ENCODE assay signal across 15 cellular contexts in the genomic region with DNA sequence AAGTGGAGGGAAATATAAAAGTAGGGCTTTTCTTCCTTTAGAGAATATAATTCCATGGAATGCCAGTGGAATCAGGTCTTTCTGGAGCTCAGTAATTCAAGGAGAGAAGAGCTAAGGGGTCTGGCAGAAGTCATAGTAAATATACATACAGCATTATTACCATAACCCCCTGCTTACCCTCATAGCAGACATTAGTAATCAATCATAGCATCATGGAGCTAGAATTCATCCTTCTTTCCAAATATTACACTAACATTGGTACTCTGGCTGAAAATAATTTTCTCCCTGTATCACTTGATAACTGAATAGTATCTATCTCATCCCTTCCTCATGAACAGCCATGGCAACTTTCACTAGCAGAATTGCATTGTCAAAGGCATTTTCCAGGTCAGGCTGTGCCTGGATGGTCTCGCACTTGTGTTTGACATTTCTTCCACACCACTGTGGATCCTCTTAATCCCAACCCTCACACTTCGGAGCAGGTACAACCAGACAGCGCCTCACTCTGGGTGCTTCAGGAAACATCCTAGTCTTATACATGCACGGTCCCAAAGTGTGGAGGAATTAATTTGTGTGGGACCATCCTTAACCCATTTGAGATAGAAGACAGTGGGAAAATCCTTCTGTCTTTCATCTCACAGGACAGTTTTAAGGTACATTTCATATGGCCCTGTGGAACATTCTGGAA.
DNase-seq lines count a peak whose midpoint lies in the region; ATAC-seq and TF ChIP-seq lines count a peak whose summit lies in the region.
"Had no signal": no experiment of that assay in that cellular context is flagged by ENCODE, and none has a peak within 500 bp of the region (broad histone marks: within the 10 kb centered on the region; RNA-seq: fewer than 3 reads in every experiment).

No MANE protein-coding gene starts in this region.

- H3K9me3 ChIP-seq in osteoblast (ENCODE audit: low read depth, low read length) (no peaks in the 10 kb centered on the region), MG63 (no peaks in the 10 kb centered on the region)
- H3K9me3 ChIP-seq: HAP-1, neutrophil had no signal

- no peaks in the 10 kb centered on the region for H3K36me3 ChIP-seq in osteoblast (ENCODE audit: insufficient read depth, low read length)
- H3K36me3 ChIP-seq in MG63: no peaks in the 10 kb centered on the region
- H3K36me3 ChIP-seq: HAP-1, neutrophil had no signal

- peaks cover 2% of the 10 kb centered on the region for H3K36me3 Mint-ChIP-seq in chondrocyte (ENCODE audit: low read depth)

- no peak for ATAC-seq in GM19397 (IDR thresholded peaks at IDR 0.05; ENCODE audit: unreplicated experiment)
- ATAC-seq: activated CD8-positive, alpha-beta T cell treated with anti-CD3 and anti-CD28 coated beads, Interleukin-2, amount 10 ng/mL, durations not matched to agents 7 days and 5 days had no signal

- TF ChIP-seq CTCF in LNCaP clone FGC (IDR thresholded peaks at IDR 0.05; ENCODE audit: control insufficient read depth, extremely low read depth, insufficient read depth) (peak; percentile 29; the same call in 1 of the 2 replicates), chondrocyte (IDR thresholded peaks at IDR 0.05) (peak; percentile 62), osteoblast (IDR thresholded peaks at IDR 0.05; ENCODE audit: extremely low read depth, low read depth, low read length) (peak; percentile 36)

- no peak overlapping the region for H3K4me3 Mint-ChIP-seq in chondrocyte (ENCODE audit: unreplicated experiment)
- H3K4me3 Mint-ChIP-seq: activated CD8-positive, alpha-beta T cell treated with anti-CD3 and anti-CD28 coated beads, Interleukin-2, amount 10 ng/mL, durations not matched to agents 7 days and 5 days had no signal

- peaks cover 56% of the 10 kb centered on the region for H3K4me1 Mint-ChIP-seq in chondrocyte (ENCODE audit: low read depth)

- H3K27me3 ChIP-seq in osteoblast (ENCODE audit: insufficient read depth, low read length) (no peaks in the 10 kb centered on the region), MG63 (no peaks in the 10 kb centered on the region)
- H3K27me3 ChIP-seq: neutrophil had no signal

- no peaks in the 10 kb centered on the region for H3K9me3 Mint-ChIP-seq in chondrocyte (ENCODE audit: low read depth)

- no peaks in the 10 kb centered on the region for H4K20me1 ChIP-seq in osteoblast (ENCODE audit: insufficient read depth, low read length)

- H3K27ac ChIP-seq in osteoblast (ENCODE audit: low read depth, low read length): no peak overlapping the region
- H3K27ac ChIP-seq: neutrophil had no signal

- H3K4me3 ChIP-seq in LNCaP clone FGC (ENCODE audit: low read depth, low read length) (no peak overlapping the region), osteoblast (ENCODE audit: insufficient read depth, low read length) (no peak overlapping the region), MG63 (no peak overlapping the region)
- H3K4me3 ChIP-seq: HAP-1 had no signal

- H3K4me1 ChIP-seq in osteoblast (ENCODE audit: insufficient read depth, low read length): peaks cover 19% of the 10 kb centered on the region
- H3K4me1 ChIP-seq: HAP-1 had no signal

- no peak overlapping the region for H3K27ac Mint-ChIP-seq in chondrocyte (ENCODE audit: unreplicated experiment)
- H3K27ac Mint-ChIP-seq: activated CD8-positive, alpha-beta T cell treated with anti-CD3 and anti-CD28 coated beads, Interleukin-2, amount 10 ng/mL, durations not matched to agents 7 days and 5 days had no signal

- H3K79me2 ChIP-seq in osteoblast (ENCODE audit: insufficient read depth, low read length): no peaks in the 10 kb centered on the region

- H2AFZ ChIP-seq in osteoblast (ENCODE audit: low read length): no peak overlapping the region

- H3K27me3 Mint-ChIP-seq in chondrocyte (ENCODE audit: low read depth): no peaks in the 10 kb centered on the region

- H3K4me2 ChIP-seq in osteoblast (ENCODE audit: insufficient read depth, low read length): no peak overlapping the region

- DNase-seq in D341Med (ENCODE audit: low spot score): peak; percentile 69
- DNase-seq in LNCaP clone FGC (ENCODE audit: low read depth): peak; percentile 35
- no peak for DNase-seq in chondrocyte (ENCODE audit: low spot score)
- peak; percentile 34 for DNase-seq in osteoblast (ENCODE audit: insufficient read length, low spot score, missing footprints)
- DNase-seq in MG63: no peak
- no peak for DNase-seq in midbrain (lab: John Stamatoyannopoulos, UW)
- no peak for DNase-seq in HCEC 1CT
- DNase-seq: activated CD8-positive, alpha-beta T cell treated with anti-CD3 and anti-CD28 coated beads, Interleukin-2, amount 10 ng/mL, durations not matched to agents 7 days and 5 days; activated gamma-delta T cell; KBM-7; NCI-H2081 treated with DMSO at 0.1 percent for 48 hours; stimulated activated CD4-positive, alpha-beta T cell treated with anti-CD3 and anti-CD28 coated beads, Interleukin-15, amount 100 ng/mL, for 24 hours had no signal

Comparison
In these comparisons a context has a peak if more than half of its experiments do, and no peak if none do; other contexts are left out.
1. DNase-seq: peak in D341Med (single experiment), LNCaP clone FGC (single experiment) and osteoblast (single experiment); none in chondrocyte (single experiment), MG63 (single experiment), midbrain (single experiment) and HCEC 1CT (single experiment).
2. Peak in every context shown above with its lines, with median percentiles within 50 percentile points of each other: CTCF ChIP-seq.